1 cellular context compared by ENCODE assay signal in the genomic region with DNA sequence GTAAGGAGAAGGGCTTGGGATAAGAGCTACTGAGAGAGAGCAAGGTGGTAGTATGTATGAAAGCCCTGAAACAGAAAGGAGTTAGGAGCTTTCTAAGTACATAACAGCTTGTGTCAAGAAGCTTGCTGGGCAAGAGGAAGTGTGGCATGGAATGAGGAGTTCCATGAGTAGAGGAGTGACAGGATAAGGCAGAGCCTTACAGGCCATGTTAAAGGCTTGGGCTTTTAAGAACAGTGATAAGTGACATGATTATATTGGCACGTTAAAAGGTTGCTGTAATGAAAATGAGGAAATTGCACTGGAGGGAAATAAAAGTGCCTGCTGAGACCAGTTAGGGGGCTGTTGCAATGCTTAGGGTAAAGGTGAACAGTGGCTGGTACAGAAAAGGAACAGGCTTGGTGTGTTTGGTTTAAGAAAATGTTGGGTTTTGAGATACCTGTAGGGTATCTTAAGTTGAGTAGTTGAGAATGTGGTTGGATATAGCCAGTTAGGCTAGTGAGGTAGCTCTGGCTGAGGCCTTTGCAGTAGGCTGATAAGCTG.
TF ChIP-seq lines count a peak whose summit lies in the region.

No MANE protein-coding gene starts in this region.

TF ChIP-seq in GM23338, 12 proteins besides CTCF, POLR2A, EP300 and RAD21 (continued from another document):
- no peak for TF ChIP-seq STAT1 (IDR thresholded peaks at IDR 0.05; ENCODE audit: unreplicated experiment)
- no peak for TF ChIP-seq NANOG (IDR thresholded peaks at IDR 0.05; ENCODE audit: borderline replicate concordance)
- no peak for TF ChIP-seq ZNF114 (CRISPR knock-in tag; IDR thresholded peaks at IDR 0.05)
- TF ChIP-seq, protein P1, sequence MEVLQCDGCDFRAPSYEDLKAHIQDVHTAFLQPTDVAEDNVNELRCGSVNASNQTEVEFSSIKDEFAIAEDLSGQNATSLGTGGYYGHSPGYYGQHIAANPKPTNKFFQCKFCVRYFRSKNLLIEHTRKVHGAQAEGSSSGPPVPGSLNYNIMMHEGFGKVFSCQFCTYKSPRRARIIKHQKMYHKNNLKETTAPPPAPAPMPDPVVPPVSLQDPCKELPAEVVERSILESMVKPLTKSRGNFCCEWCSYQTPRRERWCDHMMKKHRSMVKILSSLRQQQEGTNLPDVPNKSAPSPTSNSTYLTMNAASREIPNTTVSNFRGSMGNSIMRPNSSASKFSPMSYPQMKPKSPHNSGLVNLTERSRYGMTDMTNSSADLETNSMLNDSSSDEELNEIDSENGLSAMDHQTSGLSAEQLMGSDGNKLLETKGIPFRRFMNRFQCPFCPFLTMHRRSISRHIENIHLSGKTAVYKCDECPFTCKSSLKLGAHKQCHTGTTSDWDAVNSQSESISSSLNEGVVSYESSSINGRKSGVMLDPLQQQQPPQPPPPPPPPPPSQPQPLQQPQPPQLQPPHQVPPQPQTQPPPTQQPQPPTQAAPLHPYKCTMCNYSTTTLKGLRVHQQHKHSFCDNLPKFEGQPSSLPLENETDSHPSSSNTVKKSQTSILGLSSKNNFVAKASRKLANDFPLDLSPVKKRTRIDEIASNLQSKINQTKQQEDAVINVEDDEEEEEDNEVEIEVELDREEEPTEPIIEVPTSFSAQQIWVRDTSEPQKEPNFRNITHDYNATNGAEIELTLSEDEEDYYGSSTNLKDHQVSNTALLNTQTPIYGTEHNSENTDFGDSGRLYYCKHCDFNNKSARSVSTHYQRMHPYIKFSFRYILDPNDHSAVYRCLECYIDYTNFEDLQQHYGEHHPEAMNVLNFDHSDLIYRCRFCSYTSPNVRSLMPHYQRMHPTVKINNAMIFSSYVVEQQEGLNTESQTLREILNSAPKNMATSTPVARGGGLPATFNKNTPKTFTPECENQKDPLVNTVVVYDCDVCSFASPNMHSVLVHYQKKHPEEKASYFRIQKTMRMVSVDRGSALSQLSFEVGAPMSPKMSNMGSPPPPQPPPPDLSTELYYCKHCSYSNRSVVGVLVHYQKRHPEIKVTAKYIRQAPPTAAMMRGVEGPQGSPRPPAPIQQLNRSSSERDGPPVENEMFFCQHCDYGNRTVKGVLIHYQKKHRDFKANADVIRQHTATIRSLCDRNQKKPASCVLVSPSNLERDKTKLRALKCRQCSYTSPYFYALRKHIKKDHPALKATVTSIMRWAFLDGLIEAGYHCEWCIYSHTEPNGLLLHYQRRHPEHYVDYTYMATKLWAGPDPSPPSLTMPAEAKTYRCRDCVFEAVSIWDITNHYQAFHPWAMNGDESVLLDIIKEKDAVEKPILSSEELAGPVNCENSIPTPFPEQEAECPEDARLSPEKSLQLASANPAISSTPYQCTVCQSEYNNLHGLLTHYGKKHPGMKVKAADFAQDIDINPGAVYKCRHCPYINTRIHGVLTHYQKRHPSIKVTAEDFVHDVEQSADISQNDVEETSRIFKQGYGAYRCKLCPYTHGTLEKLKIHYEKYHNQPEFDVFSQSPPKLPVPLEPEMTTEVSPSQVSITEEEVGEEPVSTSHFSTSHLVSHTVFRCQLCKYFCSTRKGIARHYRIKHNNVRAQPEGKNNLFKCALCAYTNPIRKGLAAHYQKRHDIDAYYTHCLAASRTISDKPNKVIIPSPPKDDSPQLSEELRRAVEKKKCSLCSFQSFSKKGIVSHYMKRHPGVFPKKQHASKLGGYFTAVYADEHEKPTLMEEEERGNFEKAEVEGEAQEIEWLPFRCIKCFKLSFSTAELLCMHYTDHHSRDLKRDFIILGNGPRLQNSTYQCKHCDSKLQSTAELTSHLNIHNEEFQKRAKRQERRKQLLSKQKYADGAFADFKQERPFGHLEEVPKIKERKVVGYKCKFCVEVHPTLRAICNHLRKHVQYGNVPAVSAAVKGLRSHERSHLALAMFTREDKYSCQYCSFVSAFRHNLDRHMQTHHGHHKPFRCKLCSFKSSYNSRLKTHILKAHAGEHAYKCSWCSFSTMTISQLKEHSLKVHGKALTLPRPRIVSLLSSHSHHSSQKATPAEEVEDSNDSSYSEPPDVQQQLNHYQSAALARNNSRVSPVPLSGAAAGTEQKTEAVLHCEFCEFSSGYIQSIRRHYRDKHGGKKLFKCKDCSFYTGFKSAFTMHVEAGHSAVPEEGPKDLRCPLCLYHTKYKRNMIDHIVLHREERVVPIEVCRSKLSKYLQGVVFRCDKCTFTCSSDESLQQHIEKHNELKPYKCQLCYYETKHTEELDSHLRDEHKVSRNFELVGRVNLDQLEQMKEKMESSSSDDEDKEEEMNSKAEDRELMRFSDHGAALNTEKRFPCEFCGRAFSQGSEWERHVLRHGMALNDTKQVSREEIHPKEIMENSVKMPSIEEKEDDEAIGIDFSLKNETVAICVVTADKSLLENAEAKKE (CRISPR knock-in tag; IDR thresholded peaks at IDR 0.05) = no peak
- TF ChIP-seq, protein P2, sequence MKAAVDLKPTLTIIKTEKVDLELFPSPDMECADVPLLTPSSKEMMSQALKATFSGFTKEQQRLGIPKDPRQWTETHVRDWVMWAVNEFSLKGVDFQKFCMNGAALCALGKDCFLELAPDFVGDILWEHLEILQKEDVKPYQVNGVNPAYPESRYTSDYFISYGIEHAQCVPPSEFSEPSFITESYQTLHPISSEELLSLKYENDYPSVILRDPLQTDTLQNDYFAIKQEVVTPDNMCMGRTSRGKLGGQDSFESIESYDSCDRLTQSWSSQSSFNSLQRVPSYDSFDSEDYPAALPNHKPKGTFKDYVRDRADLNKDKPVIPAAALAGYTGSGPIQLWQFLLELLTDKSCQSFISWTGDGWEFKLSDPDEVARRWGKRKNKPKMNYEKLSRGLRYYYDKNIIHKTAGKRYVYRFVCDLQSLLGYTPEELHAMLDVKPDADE (IDR thresholded peaks at IDR 0.05) = no peak
